21 cellular contexts compared by ENCODE assay signal in the genomic region with DNA sequence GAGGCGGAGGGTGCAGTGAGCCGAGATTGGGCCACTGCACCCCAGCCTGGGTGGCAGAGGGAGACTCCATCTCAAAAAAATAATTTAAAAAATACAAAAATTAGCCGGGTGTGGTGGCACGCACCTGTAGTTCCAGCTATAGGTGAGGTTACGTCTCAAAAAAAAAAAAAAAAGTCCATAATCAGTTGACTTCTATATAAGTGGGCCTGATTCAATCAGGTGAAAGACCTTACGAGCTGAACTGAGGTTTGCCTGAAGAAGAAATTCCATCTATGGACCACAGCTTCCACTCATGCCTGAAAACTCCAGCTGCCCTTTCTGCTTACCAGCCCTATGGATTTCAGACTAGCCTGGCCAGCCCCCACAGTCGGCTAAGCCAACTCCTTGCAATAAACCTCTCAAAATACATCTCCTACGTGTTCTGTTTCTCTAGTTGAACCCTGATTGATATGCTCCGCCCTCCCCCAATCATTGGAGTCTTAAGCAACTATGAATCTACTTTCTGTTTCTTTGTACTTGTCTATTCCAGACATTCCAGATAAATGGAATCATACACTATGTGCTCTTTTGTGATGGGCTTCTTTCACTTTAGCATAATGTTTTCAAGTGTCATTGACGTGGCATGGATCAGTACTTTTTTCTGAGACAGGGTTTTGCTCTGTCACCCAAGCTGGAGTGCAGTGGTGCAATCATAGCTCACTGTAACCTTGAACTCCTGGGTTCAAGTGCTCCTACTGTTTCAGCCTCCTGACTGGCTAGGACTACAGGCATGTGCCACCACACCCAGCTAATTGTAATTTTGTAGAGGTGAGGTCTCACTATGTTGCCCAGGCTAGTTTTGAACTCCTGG. TPM values are rescaled to one million over a fixed set of nuclear protein-coding genes. Genes with fewer than 3 reads are reported as not detected.
DNase-seq lines count a peak whose midpoint lies in the region; ATAC-seq and TF ChIP-seq lines count a peak whose summit lies in the region.
"Had no signal": no experiment of that assay in that cellular context is flagged by ENCODE, and none has a peak within 500 bp of the region (broad histone marks: within the 10 kb centered on the region; RNA-seq: fewer than 3 reads in every experiment).

No MANE protein-coding gene starts in this region.

- H3K9ac ChIP-seq in neural progenitor cell = no peak overlapping the region

- H3K27ac Mint-ChIP-seq in neural progenitor cell = no peak overlapping the region
- H3K27ac Mint-ChIP-seq: activated CD8-positive, alpha-beta T cell treated with anti-CD3 and anti-CD28 coated beads for 36 hours; activated naive CD4-positive, alpha-beta T cell treated with anti-CD3 and anti-CD28 coated beads for 36 hours; activated T-cell treated with anti-CD3 and anti-CD28 coated beads, Interleukin-2, amount 50 U/mL, for 24 hours; T-helper 2 cell treated with Interferon-gamma antibody and Interleukin-4, amounts not matched to agents 5 μg/mL and 100 μg/mL, for 36 hours had no signal

- no peak for TF ChIP-seq CTCF in epithelial cell of esophagus (IDR thresholded peaks at IDR 0.05; ENCODE audit: insufficient read depth, low read depth, low read length, missing control alignments)
- no peak for TF ChIP-seq CTCF in mucosa of descending colon (IDR thresholded peaks at IDR 0.05)
- no peak for TF ChIP-seq CTCF in neural progenitor cell (IDR thresholded peaks at IDR 0.05)

- no peaks in the 10 kb centered on the region for H3K9me3 ChIP-seq in mucosa of descending colon
- no peaks in the 10 kb centered on the region for H3K9me3 ChIP-seq in neural progenitor cell (ENCODE audit: low read depth)
- H3K9me3 ChIP-seq: neutrophil, right lobe of liver had no signal

- no peaks in the 10 kb centered on the region for H3K9me3 Mint-ChIP-seq in neural progenitor cell
- H3K9me3 Mint-ChIP-seq: activated CD8-positive, alpha-beta T cell treated with anti-CD3 and anti-CD28 coated beads for 36 hours; activated naive CD4-positive, alpha-beta T cell treated with anti-CD3 and anti-CD28 coated beads for 36 hours; activated T-cell treated with anti-CD3 and anti-CD28 coated beads, Interleukin-2, amount 50 U/mL, for 24 hours; T-helper 2 cell treated with Interferon-gamma antibody and Interleukin-4, amounts not matched to agents 5 μg/mL and 100 μg/mL, for 36 hours had no signal

- H2AFZ ChIP-seq in neural progenitor cell (replicated peaks) = no peak overlapping the region

- intact Hi-C loops in mucosa of descending colon (cut with DNase I, micrococcal nuclease) = no loop called here

- H3K27ac ChIP-seq in neural progenitor cell = no peak overlapping the region
- H3K27ac ChIP-seq: neutrophil, right lobe of liver had no signal

- no peaks in the 10 kb centered on the region for H3K36me3 ChIP-seq in mucosa of descending colon (ENCODE audit: low read depth)
- H3K36me3 ChIP-seq in neural progenitor cell = no peaks in the 10 kb centered on the region
- H3K36me3 ChIP-seq: neutrophil, right lobe of liver had no signal

- H3K4me1 Mint-ChIP-seq in neural progenitor cell = peaks cover 6% of the 10 kb centered on the region

- no peaks in the 10 kb centered on the region for H3F3A ChIP-seq in neural progenitor cell (ENCODE audit: low read depth)

- no peaks in the 10 kb centered on the region for H3K27me3 ChIP-seq in neural progenitor cell
- H3K27me3 ChIP-seq: neutrophil, right lobe of liver had no signal

- no peak overlapping the region for H3K4me3 Mint-ChIP-seq in neural progenitor cell
- H3K4me3 Mint-ChIP-seq: activated CD8-positive, alpha-beta T cell treated with anti-CD3 and anti-CD28 coated beads for 36 hours; activated naive CD4-positive, alpha-beta T cell treated with anti-CD3 and anti-CD28 coated beads for 36 hours; activated T-cell treated with anti-CD3 and anti-CD28 coated beads, Interleukin-2, amount 50 U/mL, for 24 hours; T-helper 2 cell treated with Interferon-gamma antibody and Interleukin-4, amounts not matched to agents 5 μg/mL and 100 μg/mL, for 36 hours had no signal

- no peaks in the 10 kb centered on the region for H3K4me1 ChIP-seq in mucosa of descending colon (ENCODE audit: low read depth)
- no peaks in the 10 kb centered on the region for H3K4me1 ChIP-seq in neural progenitor cell
- H3K4me1 ChIP-seq: right lobe of liver had no signal

- peak; percentile 25 for ATAC-seq in mucosa of descending colon
- no peak for ATAC-seq in GM21423 (IDR thresholded peaks at IDR 0.05; ENCODE audit: unreplicated experiment)
- ATAC-seq: activated CD8-positive, alpha-beta T cell treated with anti-CD3 and anti-CD28 coated beads for 36 hours had no signal

- no peaks in the 10 kb centered on the region for H3K79me2 ChIP-seq in neural progenitor cell (ENCODE audit: low read depth)

- no peaks in the 10 kb centered on the region for H3K36me3 Mint-ChIP-seq in neural progenitor cell

- H3K4me2 ChIP-seq in neural progenitor cell = no peak overlapping the region

- DNase-seq in EH (ENCODE audit: low read depth) (peak; percentile 34), M059J (ENCODE audit: low read depth) (peak; percentile 47), epithelial cell of esophagus (ENCODE audit: low read depth) (peak; percentile 21), mucosa of descending colon (no peak), neural progenitor cell (ENCODE audit: low spot score) (no peak), DMS 273 (lab: John Stamatoyannopoulos, UW; ENCODE audit: unreplicated experiment) (no peak), globus pallidus (ENCODE audit: low spot score) (no peak)
- DNase-seq: activated CD4-positive, CD25-positive, alpha-beta regulatory T cell; activated CD8-positive, alpha-beta T cell treated with anti-CD3 and anti-CD28 coated beads for 36 hours; activated naive CD4-positive, alpha-beta T cell treated with anti-CD3 and anti-CD28 coated beads for 36 hours; activated T-cell treated with anti-CD3 and anti-CD28 coated beads, Interleukin-2, amount 50 U/mL, for 24 hours; aorta; foreskin fibroblast; NCI-H1694; NCI-H524 treated with DMSO at 0.1 percent for 48 hours; OCI-M1; right lobe of liver; stimulated activated naive CD4-positive, alpha-beta T cell treated with Interleukin-2 at 50 U/mL for 16 hours had no signal

- peaks cover 4% of the 10 kb centered on the region for H3K27me3 Mint-ChIP-seq in neural progenitor cell (ENCODE audit: insufficient read depth, low read depth)
- H3K27me3 Mint-ChIP-seq: activated CD8-positive, alpha-beta T cell treated with anti-CD3 and anti-CD28 coated beads for 36 hours had no signal

- H4K20me1 ChIP-seq in neural progenitor cell (ENCODE audit: low read depth) = no peaks in the 10 kb centered on the region

- H3K4me3 ChIP-seq in epithelial cell of esophagus (ENCODE audit: low read length) = no peak overlapping the region
- H3K4me3 ChIP-seq in mucosa of descending colon = no peak overlapping the region
- H3K4me3 ChIP-seq in neural progenitor cell = no peak overlapping the region
- H3K4me3 ChIP-seq: right lobe of liver had no signal

RNA-seq across cellular contexts. Expression of gene SAT1, which starts 36.6 kb away (rescaled TPM):
- total RNA-seq in M059J (2014; rRNA removed; shearing (Covaris generic)) = 168 and 187 TPM in 2 replicates
- total RNA-seq in mucosa of descending colon (100 to 1,000 TPM; 267 to 574 (median 449) TPM), neural progenitor cell (ENCODE audit: low replicate concordance) (110 and 168 TPM in 2 replicates)

Comparison
In these comparisons a context has a peak if more than half of its experiments do, and no peak if none do; other contexts are left out.
1. DNase-seq: peak in EH (single experiment), M059J (single experiment) and epithelial cell of esophagus (single experiment); none in mucosa of descending colon (0 of 3), neural progenitor cell (single experiment), DMS 273 (single experiment) and globus pallidus (single experiment).